Comparison of ENCODE assay signal across 18 cellular contexts in genomic region chr16:3579776-3580175, GRCh38. TPM values are rescaled to one million over a fixed set of nuclear protein-coding genes. Genes with fewer than 3 reads are reported as not detected.
DNase-seq lines count a peak whose midpoint lies in the region; TF ChIP-seq lines count a peak whose summit lies in the region.
"Had no signal": no experiment of that assay in that cellular context is flagged by ENCODE, and none has a peak within 500 bp of the region (broad histone marks: within the 10 kb centered on the region; RNA-seq: fewer than 3 reads in every experiment).

No MANE protein-coding gene starts in this region.

- peak overlapping the region in 7 of 8 donors; percentile 30 to 91 (median 83) for H3K27ac ChIP-seq in spleen
- H3K27ac ChIP-seq in sigmoid colon: no peak overlapping the region
- no peak overlapping the region for H3K27ac ChIP-seq in esophagus squamous epithelium
- H3K27ac ChIP-seq: breast epithelium, right atrium auricular region, testis had no signal

- no peak for DNase-seq in activated CD4-positive, alpha-beta T cell treated with anti-CD3 and anti-CD28 coated beads, Interleukin-2, amount 10 ng/mL, durations not matched to agents 7 days and 5 days
- no peak for DNase-seq in activated CD4-positive, alpha-beta T cell treated with anti-CD3 and anti-CD28 coated beads for 1 hour
- DNase-seq in NT2/D1 (ENCODE audit: low read depth, low spot score) (no peak), spleen (no peak), sigmoid colon (no peak), T1000 (lab: John Stamatoyannopoulos, UW) (no peak), esophagus squamous epithelium (lab: John Stamatoyannopoulos, UW) (no peak)
- DNase-seq: activated gamma-delta T cell; COR-L47; effector CD8-positive, alpha-beta T cell; left ventricle myocardium superior; NCI-H2029; NCI-H524 treated with DMSO at 0.1 percent for 48 hours; nephron progenitor cell; testis had no signal

- peaks cover 28% of the 10 kb centered on the region for H3K4me1 ChIP-seq in NT2/D1 (ENCODE audit: insufficient read depth, insufficient read length)
- H3K4me1 ChIP-seq in spleen: peaks cover 26 to 64% (median 54%) of the 10 kb centered on the region in 6 donors
- peaks cover 0 to 7% (median 0%) of the 10 kb centered on the region in 4 donors for H3K4me1 ChIP-seq in sigmoid colon
- peaks cover 0 to 27% (median 0%) of the 10 kb centered on the region in 3 donors for H3K4me1 ChIP-seq in esophagus squamous epithelium
- H3K4me1 ChIP-seq: breast epithelium, testis had no signal

- no peak for TF ChIP-seq EP300 in sigmoid colon (IDR thresholded peaks at IDR 0.05)

- H3K36me3 ChIP-seq in NT2/D1 (ENCODE audit: insufficient read depth, insufficient read length, low read length) (peaks cover 37% of the 10 kb centered on the region), spleen (peaks cover 0 to 39% (median 18%) of the 10 kb centered on the region in 6 donors), sigmoid colon (peaks cover 0 to 28% (median 17%) of the 10 kb centered on the region in 4 donors), esophagus squamous epithelium (peaks cover 0 to 34% (median 3%) of the 10 kb centered on the region in 3 donors)
- H3K36me3 ChIP-seq: breast epithelium, right atrium auricular region had no signal

- peaks cover 53% of the 10 kb centered on the region for H3K4me1 Mint-ChIP-seq in activated CD4-positive, alpha-beta T cell treated with anti-CD3 and anti-CD28 coated beads, Interleukin-2, amount 10 ng/mL, durations not matched to agents 7 days and 5 days
- H3K4me1 Mint-ChIP-seq in brain: peaks cover 13% of the 10 kb centered on the region

- peaks cover 33% of the 10 kb centered on the region for H3K36me3 Mint-ChIP-seq in activated CD4-positive, alpha-beta T cell treated with anti-CD3 and anti-CD28 coated beads, Interleukin-2, amount 10 ng/mL, durations not matched to agents 7 days and 5 days (ENCODE audit: low read depth)
- peaks cover 21% of the 10 kb centered on the region for H3K36me3 Mint-ChIP-seq in brain

- H3K9ac ChIP-seq in NT2/D1 (ENCODE audit: insufficient read length, low read depth): peak overlapping the region; percentile 45

- POLR2A ChIA-PET in activated CD4-positive, alpha-beta T cell treated with anti-CD3 and anti-CD28 coated beads, Interleukin-2, amount 10 ng/mL, durations not matched to agents 7 days and 5 days (lab: Charles Lee): no interaction called here

- intact Hi-C loops in spleen (cut with DNase I; ENCODE audit: low total_unique reads) (no loop called here), sigmoid colon (cut with DNase I) (no loop called here), esophagus squamous epithelium (cut with DNase I) (no loop called here)

- H3K9me3 Mint-ChIP-seq in activated CD4-positive, alpha-beta T cell treated with anti-CD3 and anti-CD28 coated beads, Interleukin-2, amount 10 ng/mL, durations not matched to agents 7 days and 5 days: no peaks in the 10 kb centered on the region
- peaks cover 0 to 1% (median 0%) of the 10 kb centered on the region in 5 experiments for H3K9me3 Mint-ChIP-seq in brain
- H3K9me3 Mint-ChIP-seq: nephron progenitor cell had no signal

- peak overlapping the region; percentile 58 for H3K4me3 Mint-ChIP-seq in activated CD4-positive, alpha-beta T cell treated with anti-CD3 and anti-CD28 coated beads, Interleukin-2, amount 10 ng/mL, durations not matched to agents 7 days and 5 days
- no peak overlapping the region for H3K4me3 Mint-ChIP-seq in brain
- H3K4me3 Mint-ChIP-seq: nephron progenitor cell had no signal

- CTCF ChIA-PET in activated CD4-positive, alpha-beta T cell treated with anti-CD3 and anti-CD28 coated beads, Interleukin-2, amount 10 ng/mL, durations not matched to agents 7 days and 5 days (lab: Charles Lee): interaction anchor here (0.6 to 2.3 kb wide), 3 partner anchors 8 to 272 kb away, joined by 3 to 5 read pairs (median 3); no protein-coding TSS in a partner anchor

- WGBS in spleen, 5 donors: 81 to 89% (median 87%) methylated on average over 7 of the region's 7 CpGs
- 86 to 92% methylated on average over 7 of the region's 7 CpGs for WGBS in sigmoid colon, 2 donors
- 88 to 97% methylated on average over 4 to 5 of the region's 7 CpGs for WGBS in esophagus squamous epithelium, 2 donors

- peak overlapping the region; percentile 96 for H3K27ac Mint-ChIP-seq in activated CD4-positive, alpha-beta T cell treated with anti-CD3 and anti-CD28 coated beads, Interleukin-2, amount 10 ng/mL, durations not matched to agents 7 days and 5 days
- peak overlapping the region in 4 of 5 experiments; percentile 32 to 92 (median 60) for H3K27ac Mint-ChIP-seq in brain

- TF ChIP-seq CTCF in brain (conservative IDR thresholded peaks at IDR 0.05) (no peak), spleen (IDR thresholded peaks at IDR 0.05 in 8 of 11, conservative IDR thresholded peaks at IDR 0.05 in 3 of 11) (no peak), sigmoid colon (IDR thresholded peaks at IDR 0.05) (no peak), esophagus squamous epithelium (IDR thresholded peaks at IDR 0.05) (no peak)

- H3K4me3 ChIP-seq in NT2/D1 (ENCODE audit: insufficient read length, low read depth): no peak overlapping the region
- no peak overlapping the region for H3K4me3 ChIP-seq in spleen
- H3K4me3 ChIP-seq in sigmoid colon: no peak overlapping the region
- no peak overlapping the region for H3K4me3 ChIP-seq in esophagus squamous epithelium
- H3K4me3 ChIP-seq: breast epithelium, right atrium auricular region, testis had no signal

- no peaks in the 10 kb centered on the region for H3K9me3 ChIP-seq in NT2/D1 (ENCODE audit: insufficient read depth, low read length)
- H3K9me3 ChIP-seq in spleen: no peaks in the 10 kb centered on the region
- H3K9me3 ChIP-seq in sigmoid colon: no peaks in the 10 kb centered on the region
- H3K9me3 ChIP-seq in esophagus squamous epithelium: no peaks in the 10 kb centered on the region
- H3K9me3 ChIP-seq: breast epithelium, right atrium auricular region, testis had no signal

- H3K27me3 ChIP-seq in NT2/D1 (ENCODE audit: insufficient read depth, insufficient read length) (no peaks in the 10 kb centered on the region), spleen (replicated peaks in 1 of 7) (peaks cover 0 to 6% (median 0%) of the 10 kb centered on the region in 7 donors), sigmoid colon (peaks cover 6 to 34% (median 9%) of the 10 kb centered on the region in 3 donors), esophagus squamous epithelium (peaks cover 0 to 30% (median 0%) of the 10 kb centered on the region in 4 donors)
- H3K27me3 ChIP-seq: breast epithelium, right atrium auricular region, testis had no signal

- no peak for TF ChIP-seq POLR2A in spleen (IDR thresholded peaks at IDR 0.05)
- no peak for TF ChIP-seq POLR2A in sigmoid colon (IDR thresholded peaks at IDR 0.05)
- no peak for TF ChIP-seq POLR2A in esophagus squamous epithelium (IDR thresholded peaks at IDR 0.05)

- no peaks in the 10 kb centered on the region for H3K27me3 Mint-ChIP-seq in activated CD4-positive, alpha-beta T cell treated with anti-CD3 and anti-CD28 coated beads, Interleukin-2, amount 10 ng/mL, durations not matched to agents 7 days and 5 days
- peaks cover 3% of the 10 kb centered on the region for H3K27me3 Mint-ChIP-seq in brain

RNA-seq across cellular contexts. Expression of gene NLRC3, which starts 2.6 kb away (rescaled TPM):
- 10 to 100 TPM; 80.7 to 98.7 TPM for total RNA-seq in activated CD4-positive, alpha-beta T cell treated with anti-CD3 and anti-CD28 coated beads, Interleukin-2, amount 10 ng/mL, durations not matched to agents 7 days and 5 days
- polyA plus RNA-seq in brain (ENCODE audit: insufficient read depth, low read depth, low replicate concordance) (0.14 TPM), spleen (10 to 100 TPM in 2 of 3 donors, 1 to 10 TPM in 1; 8.6 to 15.2 (median 14.4) TPM), sigmoid colon (1 to 10 TPM in 1 of 3 donors, under 1 TPM in 1, not detected in 1; under 0.01 to 7.0 TPM)
- total RNA-seq in spleen (10 to 100 TPM; 21.2 to 34.0 (median 27.4) TPM), sigmoid colon (under 1 TPM in 3 of 4 donors, not detected in 1; under 0.01 to 0.33 (median 0.27) TPM), esophagus squamous epithelium (1 to 10 TPM in 3 of 4 donors, under 1 TPM in 1; 0.70 to 4.0 (median 1.8) TPM)

RNA-seq across cellular contexts. Expression of gene SLX4, which starts 31.6 kb away (rescaled TPM):
- 10 to 100 TPM; 13.2 to 13.8 TPM for total RNA-seq in activated CD4-positive, alpha-beta T cell treated with anti-CD3 and anti-CD28 coated beads, Interleukin-2, amount 10 ng/mL, durations not matched to agents 7 days and 5 days
- polyA plus RNA-seq in brain (ENCODE audit: insufficient read depth, low read depth, low replicate concordance) (6.3 TPM), spleen (1 to 10 TPM; 1.8 to 4.0 (median 2.4) TPM), sigmoid colon (1 to 10 TPM in 1 of 3 donors, under 1 TPM in 2; under 0.01 to 3.9 (median 0.69) TPM)
- total RNA-seq in spleen (1 to 10 TPM; 5.9 to 8.8 (median 7.3) TPM), sigmoid colon (1 to 10 TPM; 2.1 to 3.9 (median 2.6) TPM), esophagus squamous epithelium (1 to 10 TPM; 3.1 to 5.6 (median 3.9) TPM)

Comparison
In these comparisons a context has a peak if more than half of its experiments do, and no peak if none do; other contexts are left out.
1. H3K27ac ChIP-seq: peak in spleen (7 of 8); none in sigmoid colon (0 of 4) and esophagus squamous epithelium (0 of 4).
2. RNA of gene NLRC3, which starts 2.6 kb away (total RNA-seq): 80.7 to 98.7 TPM in activated CD4-positive, alpha-beta T cell treated with anti-CD3 and anti-CD28 coated beads, Interleukin-2, amount 10 ng/mL, durations not matched to agents 7 days and 5 days and 21.2 to 34.0 TPM in spleen; 0.70 to 4.0 TPM in esophagus squamous epithelium and under 0.01 to 0.33 TPM in sigmoid colon; every median in the first group is over 4 times any median in the second.